8 cellular contexts compared by ENCODE assay signal in genomic region chr3:155744091-155744625, GRCh38. TPM values are rescaled to one million over a fixed set of nuclear protein-coding genes. Genes with fewer than 3 reads are reported as not detected.
DNase-seq lines count a peak whose midpoint lies in the region; ATAC-seq and TF ChIP-seq lines count a peak whose summit lies in the region.

No MANE protein-coding gene starts in this region.

- TF ChIP-seq CTCF in fibroblast of pulmonary artery (IDR thresholded peaks at IDR 0.05; ENCODE audit: low read length, missing control alignments) (no peak), neural crest cell (conservative IDR thresholded peaks at IDR 0.05) (peak; percentile 12)

- peak overlapping the region; percentile 85 for H3K4me3 Mint-ChIP-seq in activated T-cell treated with anti-CD3 and anti-CD28 coated beads, Interleukin-2, amount 50 U/mL, for 4 hours
- H3K4me3 Mint-ChIP-seq in neural crest cell: peak overlapping the region; percentile 99

- ATAC-seq in GM19025 (IDR thresholded peaks at IDR 0.05; ENCODE audit: low read depth, unreplicated experiment) (peak; percentile 19), HG03432 (IDR thresholded peaks at IDR 0.05; ENCODE audit: unreplicated experiment) (peak; percentile 64)
- ATAC-seq in activated T-cell treated with anti-CD3 and anti-CD28 coated beads, Interleukin-2, amount 50 U/mL, for 4 hours: peak; percentile 49 to 60

- H3K27me3 Mint-ChIP-seq in activated T-cell treated with anti-CD3 and anti-CD28 coated beads, Interleukin-2, amount 50 U/mL, for 4 hours (ENCODE audit: low read depth): peaks cover 47% of the 10 kb centered on the region
- H3K27me3 Mint-ChIP-seq in neural crest cell (ENCODE audit: low read depth): peaks cover 27% of the 10 kb centered on the region

- H3K27ac Mint-ChIP-seq in neural crest cell (ENCODE audit: unreplicated experiment): peak overlapping the region; percentile 94

- H3K36me3 Mint-ChIP-seq in activated T-cell treated with anti-CD3 and anti-CD28 coated beads, Interleukin-2, amount 50 U/mL, for 4 hours (ENCODE audit: insufficient read depth): no peaks in the 10 kb centered on the region
- no peaks in the 10 kb centered on the region for H3K36me3 Mint-ChIP-seq in neural crest cell (ENCODE audit: low read depth)

- H3K4me3 ChIP-seq in fibroblast of pulmonary artery (replicated peaks; ENCODE audit: low read depth, low read length): peak overlapping the region; percentile 67

- no peaks in the 10 kb centered on the region for H3K9me3 Mint-ChIP-seq in activated T-cell treated with anti-CD3 and anti-CD28 coated beads, Interleukin-2, amount 50 U/mL, for 4 hours
- no peaks in the 10 kb centered on the region for H3K9me3 Mint-ChIP-seq in neural crest cell

- DNase-seq in ACHN: peak; percentile 81
- peak; percentile 70 for DNase-seq in NCI-H748 (lab: John Stamatoyannopoulos, UW; ENCODE audit: unreplicated experiment)
- peak; percentile 29 for DNase-seq in activated T-cell treated with anti-CD3 and anti-CD28 coated beads, Interleukin-2, amount 50 U/mL, for 4 hours
- peak; percentile 29 for DNase-seq in fibroblast of pulmonary artery (ENCODE audit: low read depth)
- peak; percentile 75 for DNase-seq in neural crest cell (ENCODE audit: low read depth, low spot score)
- peak; percentile 54 for DNase-seq in ureter (ENCODE audit: low spot score)

- peaks cover 22% of the 10 kb centered on the region for H3K4me1 Mint-ChIP-seq in activated T-cell treated with anti-CD3 and anti-CD28 coated beads, Interleukin-2, amount 50 U/mL, for 4 hours (ENCODE audit: low read depth)
- peaks cover 75% of the 10 kb centered on the region for H3K4me1 Mint-ChIP-seq in neural crest cell

- in situ Hi-C loops in ACHN (cut with HindIII; ENCODE audit: low pct_ligation_motif_present, low pct_unique_long_range_greater_than_20kb, low sequenced_read_pairs): no loop called here

RNA-seq across cellular contexts. Expression of gene PLCH1, which starts 0.7 kb away (rescaled TPM):
- under 1 TPM in 2 of 3 donors, not detected in 1; 0.03 to 0.08 TPM for total RNA-seq in activated T-cell treated with anti-CD3 and anti-CD28 coated beads, Interleukin-2, amount 50 U/mL, for 4 hours
- total RNA-seq in neural crest cell (21.4 and 22.4 TPM in 2 replicates), ureter (7.8 TPM)

Comparison
In these comparisons a context has a peak if more than half of its experiments do, and no peak if none do; other contexts are left out.
1. Peak in every context shown above with its lines: DNase-seq, ATAC-seq and H3K4me3 ChIP-seq.
2. DNase-seq: peak in every context shown above with its lines; median percentile 81 in ACHN; 75 in neural crest cell; 70 in NCI-H748; 54 in ureter; 29 in activated T-cell treated with anti-CD3 and anti-CD28 coated beads, Interleukin-2, amount 50 U/mL, for 4 hours; 29 in fibroblast of pulmonary artery.